ENCODE assay signal across 25 cellular contexts in genomic region chr10:14466256-14466655, GRCh38.
A peak's percentile ranks its signal among the peaks of the same experiment; 100 is the strongest.
DNase-seq lines count a peak whose midpoint lies in the region; ATAC-seq, FAIRE-seq and TF ChIP-seq lines count a peak whose summit lies in the region.
"Had no signal": no experiment of that assay in that cellular context is flagged by ENCODE, and none has a peak within 500 bp of the region (broad histone marks: within the 10 kb centered on the region; RNA-seq: fewer than 3 reads in every experiment).

No MANE protein-coding gene starts in this region.

- WGBS in SK-N-SH (ENCODE audit: low lambda C conversion rate), result 27% methylated on average over 3 of the region's 3 CpGs

- H3K27me3 ChIP-seq in SK-N-SH (ENCODE audit: insufficient read depth), result no peaks in the 10 kb centered on the region
- H3K27me3 ChIP-seq: upper lobe of right lung had no signal

- H3K79me2 ChIP-seq in SK-N-SH (ENCODE audit: insufficient read depth), result no peaks in the 10 kb centered on the region

- DNase-seq in SK-N-SH, result no peak
- peak; percentile 95 for DNase-seq in RPMI7951 (ENCODE audit: low read depth)
- DNase-seq in fibroblast of pulmonary artery (ENCODE audit: low read depth), result peak; percentile 35
- DNase-seq in urothelium cell line (ENCODE audit: low spot score), result peak; percentile 35
- no peak for DNase-seq in LoVo (ENCODE audit: low spot score)
- DNase-seq in kidney, result no peak
- DNase-seq in activated naive CD4-positive, alpha-beta T cell treated with anti-CD3 and anti-CD28 coated beads, Interleukin-2, amount 50 U/mL, for 72 hours (ENCODE audit: low spot score in 2 of 2), result no peak
- DNase-seq: activated CD4-positive, alpha-beta T cell treated with anti-CD3 and anti-CD28 coated beads, Interleukin-2, amount 50 U/mL, for 48 hours; activated naive CD8-positive, alpha-beta T cell treated with anti-CD3 and anti-CD28 coated beads, Interleukin-2, amount 10 ng/mL, durations not matched to agents 7 days and 5 days; activated T-cell treated with anti-CD3 and anti-CD28 coated beads, Interleukin-2, amount 50 U/mL, for 24 hours; CD8-positive, alpha-beta T cell; effector CD4-positive, alpha-beta T cell; foreskin fibroblast; GF-D8; GOT3; lower lobe of right lung; MM.1S; naive thymus-derived CD8-positive, alpha-beta T cell; NCI-H187 treated with DMSO at 0.1 percent for 48 hours; stimulated activated naive B cell treated with anti-CD40 and anti-IgM and Interleukin-4, amounts not matched to agents 10 μg/mL and 1 μg/mL and 100 μg/mL, for 72 hours; upper lobe of right lung had no signal

- no peaks in the 10 kb centered on the region for H3K36me3 Mint-ChIP-seq in activated naive CD4-positive, alpha-beta T cell treated with anti-CD3 and anti-CD28 coated beads, Interleukin-2, amount 50 U/mL, for 72 hours
- H3K36me3 Mint-ChIP-seq: activated naive CD8-positive, alpha-beta T cell treated with anti-CD3 and anti-CD28 coated beads, Interleukin-2, amount 10 ng/mL, durations not matched to agents 7 days and 5 days; CD8-positive, alpha-beta T cell; stimulated activated naive B cell treated with anti-CD40 and anti-IgM and Interleukin-4, amounts not matched to agents 10 μg/mL and 1 μg/mL and 100 μg/mL, for 72 hours had no signal

- ATAC-seq in SK-N-SH treated with all-trans-retinoic acid at 6 μM for 48 hours, result no peak
- no peak for ATAC-seq in activated naive CD4-positive, alpha-beta T cell treated with anti-CD3 and anti-CD28 coated beads, Interleukin-2, amount 50 U/mL, for 72 hours
- ATAC-seq: A549; CD8-positive, alpha-beta T cell; lower lobe of right lung; naive thymus-derived CD8-positive, alpha-beta T cell; stimulated activated naive B cell treated with anti-CD40 and anti-IgM and Interleukin-4, amounts not matched to agents 10 μg/mL and 1 μg/mL and 100 μg/mL, for 72 hours; upper lobe of right lung had no signal

- no peak overlapping the region for H2AFZ ChIP-seq in SK-N-SH (ENCODE audit: low read depth)

- TF ChIP-seq CTCF in SK-N-SH (IDR thresholded peaks at IDR 0.05) (no peak), fibroblast of pulmonary artery (IDR thresholded peaks at IDR 0.05; ENCODE audit: low read length, missing control alignments) (no peak), kidney (IDR thresholded peaks at IDR 0.05; ENCODE audit: borderline replicate concordance, extremely low read depth, insufficient read depth) (no peak)

- peak overlapping the region in 1 of 2 experiments; percentile 27; a peak in 1 of 4 replicates for H3K27ac ChIP-seq in SK-N-SH (ENCODE audit: low read depth in 2 of 2, low read length in 1 of 2)
- H3K27ac ChIP-seq in kidney (ENCODE audit: low read depth in 2 of 2, low read length in 2 of 2), result no peak overlapping the region
- H3K27ac ChIP-seq: A549, lower lobe of right lung, prostate gland, upper lobe of right lung had no signal

- no peak overlapping the region for H3K27ac Mint-ChIP-seq in activated naive CD4-positive, alpha-beta T cell treated with anti-CD3 and anti-CD28 coated beads, Interleukin-2, amount 50 U/mL, for 72 hours
- H3K27ac Mint-ChIP-seq: activated naive CD8-positive, alpha-beta T cell treated with anti-CD3 and anti-CD28 coated beads, Interleukin-2, amount 10 ng/mL, durations not matched to agents 7 days and 5 days; activated T-cell treated with anti-CD3 and anti-CD28 coated beads, Interleukin-2, amount 50 U/mL, for 24 hours; CD8-positive, alpha-beta T cell; stimulated activated naive B cell treated with anti-CD40 and anti-IgM and Interleukin-4, amounts not matched to agents 10 μg/mL and 1 μg/mL and 100 μg/mL, for 72 hours had no signal

- H3K4me3 ChIP-seq in SK-N-SH (ENCODE audit: low read depth in 2 of 2, low read length in 1 of 2) (no peak overlapping the region), fibroblast of pulmonary artery (replicated peaks; ENCODE audit: low read depth, low read length) (no peak overlapping the region), kidney (ENCODE audit: low read length in 2 of 2) (no peak overlapping the region)
- H3K4me3 ChIP-seq: A549, lower lobe of right lung, prostate gland, upper lobe of right lung had no signal

- no peak for TF ChIP-seq RAD21 in SK-N-SH (IDR thresholded peaks at IDR 0.05; ENCODE audit: low read length)

- H3K9me2 ChIP-seq in SK-N-SH, result no peaks in the 10 kb centered on the region

- H3K9me3 ChIP-seq in SK-N-SH (no peaks in the 10 kb centered on the region), kidney (ENCODE audit: control insufficient read depth in 1 of 2, low read length in 2 of 2) (no peaks in the 10 kb centered on the region)
- H3K9me3 ChIP-seq: lower lobe of right lung, prostate gland, upper lobe of right lung had no signal

- POLR2A ChIA-PET in SK-N-SH (lab: Yijun Ruan, JAX), result no interaction called here

- no peak for FAIRE-seq in urothelium cell line (lab: Jason Lieb, UNC)
- FAIRE-seq in kidney (lab: Jason Lieb, UNC), result no peak
- FAIRE-seq: A549, HTR-8/SVneo had no signal

- TF ChIP-seq EP300 in SK-N-SH (IDR thresholded peaks at IDR 0.05; ENCODE audit: borderline replicate concordance in 1 of 2, low read depth in 1 of 2, low read length in 1 of 2), result no peak

- H4K20me1 ChIP-seq in SK-N-SH (ENCODE audit: insufficient read depth), result no peaks in the 10 kb centered on the region

- no peaks in the 10 kb centered on the region; a peak in 1 of 4 replicates for H3K4me1 ChIP-seq in SK-N-SH (ENCODE audit: control insufficient read depth in 1 of 2, insufficient read depth in 2 of 2, low read depth in 1 of 2, low read length in 1 of 2)
- H3K4me1 ChIP-seq in kidney (ENCODE audit: control insufficient read depth in 1 of 2, insufficient read depth in 1 of 2, low read depth in 1 of 2, low read length in 2 of 2), result no peaks in the 10 kb centered on the region
- H3K4me1 ChIP-seq: A549, lower lobe of right lung, prostate gland, upper lobe of right lung had no signal

- H3K4me2 ChIP-seq in SK-N-SH, result no peak overlapping the region
- H3K4me2 ChIP-seq: A549 had no signal

- H3K9me3 Mint-ChIP-seq in activated naive CD4-positive, alpha-beta T cell treated with anti-CD3 and anti-CD28 coated beads, Interleukin-2, amount 50 U/mL, for 72 hours, result peaks cover 0 to 4% of the 10 kb centered on the region in 2 donors
- H3K9me3 Mint-ChIP-seq: CD8-positive, alpha-beta T cell had no signal

- H3K36me3 ChIP-seq in SK-N-SH (replicated peaks in 1 of 2; ENCODE audit: control insufficient read depth in 1 of 2, insufficient read depth in 2 of 2, low read length in 1 of 2) (no peaks in the 10 kb centered on the region), kidney (ENCODE audit: control insufficient read depth in 1 of 2, insufficient read depth in 2 of 2, low read length in 2 of 2) (no peaks in the 10 kb centered on the region)
- H3K36me3 ChIP-seq: lower lobe of right lung, prostate gland, upper lobe of right lung had no signal

- intact Hi-C loops in kidney (cut with DNase I), result no loop called here

- no peaks in the 10 kb centered on the region for H3F3A ChIP-seq in SK-N-SH (replicated peaks; ENCODE audit: insufficient read depth)

- CTCF ChIA-PET in SK-N-SH (lab: Yijun Ruan, JAX), result no interaction called here

- H3K9ac ChIP-seq in SK-N-SH (no peak overlapping the region), kidney (ENCODE audit: low read length in 2 of 2) (no peak overlapping the region)

TF ChIP-seq in SK-N-SH treated with all-trans-retinoic acid at 6 μM for 48 hours, 23 proteins besides CTCF, POLR2A, EP300 and RAD21:
- TF ChIP-seq TOX (CRISPR knock-in tag; IDR thresholded peaks at IDR 0.05; ENCODE audit: borderline replicate concordance) (no peak), RARB (CRISPR knock-in tag; IDR thresholded peaks at IDR 0.05) (no peak), ESRRG (CRISPR knock-in tag; IDR thresholded peaks at IDR 0.05) (no peak), ISL1 (CRISPR knock-in tag; IDR thresholded peaks at IDR 0.05) (peak; percentile 90), CREB5 (CRISPR knock-in tag; IDR thresholded peaks at IDR 0.05; ENCODE audit: low read depth) (peak; percentile 24; the same call in 1 of the 2 replicates), ZFP3 (CRISPR knock-in tag; IDR thresholded peaks at IDR 0.05) (no peak)
TF ChIP-seq in SK-N-SH treated with all-trans-retinoic acid at 6 μM for 48 hours: peak in this region for 2.

TF ChIP-seq in SK-N-SH, 30 proteins besides CTCF, POLR2A, EP300 and RAD21 (continues in another document):
- TF ChIP-seq IRF3 (IDR thresholded peaks at IDR 0.05; ENCODE audit: low read depth, low read length) (no peak), FOXM1 (IDR thresholded peaks at IDR 0.05; ENCODE audit: low read depth) (no peak), RFX5 (IDR thresholded peaks at IDR 0.05; ENCODE audit: low read length) (no peak), CHD2 (IDR thresholded peaks at IDR 0.05; ENCODE audit: low read length, partially characterized antibody) (no peak), NRF1 (IDR thresholded peaks at IDR 0.05; ENCODE audit: low read depth, low read length) (no peak), POLR2AphosphoS5 (IDR thresholded peaks at IDR 0.05; ENCODE audit: low read depth, low read length) (no peak), MAX (IDR thresholded peaks at IDR 0.05; ENCODE audit: low read depth) (no peak), USF1 (IDR thresholded peaks at IDR 0.05; ENCODE audit: borderline replicate concordance, low read depth) (no peak), FOSL2 (IDR thresholded peaks at IDR 0.05; ENCODE audit: borderline replicate concordance, low read depth) (no peak), SMC3 (IDR thresholded peaks at IDR 0.05; ENCODE audit: low read depth, low read length) (no peak), TCF12 (IDR thresholded peaks at IDR 0.05) (no peak), MXI1 (IDR thresholded peaks at IDR 0.05; ENCODE audit: low read depth, low read length) (no peak), MEF2A (IDR thresholded peaks at IDR 0.05; ENCODE audit: borderline replicate concordance, low read depth) (no peak), GABPA (IDR thresholded peaks at IDR 0.05; ENCODE audit: low read depth) (no peak)

Comparison
In these comparisons a context has a peak if more than half of its experiments do, and no peak if none do; other contexts are left out.
1. DNase-seq: peak in RPMI7951 (single experiment), fibroblast of pulmonary artery (single experiment) and urothelium cell line (single experiment); none in SK-N-SH (single experiment), LoVo (single experiment), kidney (single experiment) and activated naive CD4-positive, alpha-beta T cell treated with anti-CD3 and anti-CD28 coated beads, Interleukin-2, amount 50 U/mL, for 72 hours (0 of 2).